ENCODE assay signal across 10 cellular contexts in genomic region chr13:106565127-106565775, GRCh38. TPM values are rescaled to one million over a fixed set of nuclear protein-coding genes. Genes with fewer than 3 reads are reported as not detected.
A peak's percentile ranks its signal among the peaks of the same experiment; 100 is the strongest.
DNase-seq lines count a peak whose midpoint lies in the region; ATAC-seq and TF ChIP-seq lines count a peak whose summit lies in the region.
"Had no signal": no experiment of that assay in that cellular context is flagged by ENCODE, and none has a peak within 500 bp of the region (broad histone marks: within the 10 kb centered on the region; RNA-seq: fewer than 3 reads in every experiment).

No MANE protein-coding gene starts in this region.

- no peaks in the 10 kb centered on the region for H3K36me3 ChIP-seq in iPS-20b (ENCODE audit: insufficient read depth, low read depth, low read length)
- no peaks in the 10 kb centered on the region for H3K36me3 ChIP-seq in gastroesophageal sphincter

- H3K9ac ChIP-seq in iPS-20b (ENCODE audit: low read depth, low read length), result peak overlapping the region; percentile 93; the same call in 1 of the 2 replicates

- H3K9me3 Mint-ChIP-seq in activated naive CD4-positive, alpha-beta T cell treated with anti-CD3 and anti-CD28 coated beads, Interleukin-2, amount 50 U/mL, for 24 hours, result no peaks in the 10 kb centered on the region
- no peaks in the 10 kb centered on the region for H3K9me3 Mint-ChIP-seq in WTC11
- H3K9me3 Mint-ChIP-seq in type B pancreatic cell, result no peaks in the 10 kb centered on the region

- TF ChIP-seq EP300 in gastroesophageal sphincter (IDR thresholded peaks at IDR 0.05), result no peak

- H3K27ac ChIP-seq in iPS-20b (ENCODE audit: low read length) (no peak overlapping the region), gastroesophageal sphincter (peak overlapping the region in 1 of 4 donors; percentile 98)

- H3K27me3 Mint-ChIP-seq in activated naive CD4-positive, alpha-beta T cell treated with anti-CD3 and anti-CD28 coated beads, Interleukin-2, amount 50 U/mL, for 24 hours, result no peaks in the 10 kb centered on the region
- H3K27me3 Mint-ChIP-seq in WTC11 (ENCODE audit: low read depth) (no peaks in the 10 kb centered on the region), type B pancreatic cell (no peaks in the 10 kb centered on the region)

- H3K4me3 Mint-ChIP-seq in activated naive CD4-positive, alpha-beta T cell treated with anti-CD3 and anti-CD28 coated beads, Interleukin-2, amount 50 U/mL, for 24 hours, result peak overlapping the region; percentile 98
- peak overlapping the region; percentile 99 for H3K4me3 Mint-ChIP-seq in WTC11
- peak overlapping the region; percentile 94 for H3K4me3 Mint-ChIP-seq in type B pancreatic cell

- DNase-seq in activated naive CD4-positive, alpha-beta T cell treated with anti-CD3 and anti-CD28 coated beads, Interleukin-2, amount 50 U/mL, for 16 hours, result no peak
- DNase-seq in WTC11 (ENCODE audit: low spot score) (no peak), type B pancreatic cell (ENCODE audit: extremely low spot score, unreplicated experiment) (no peak), NCI-H2196 treated with DMSO at 0.1 percent for 48 hours (lab: John Stamatoyannopoulos, UW; ENCODE audit: unreplicated experiment) (no peak)
- DNase-seq: amygdala, NCI-H526 treated with DMSO at 0.1 percent for 48 hours had no signal

- POLR2A ChIA-PET in WTC11 (lab: Charles Lee), result no interaction called here

- peaks cover 74% of the 10 kb centered on the region for H3K4me1 Mint-ChIP-seq in activated naive CD4-positive, alpha-beta T cell treated with anti-CD3 and anti-CD28 coated beads, Interleukin-2, amount 50 U/mL, for 24 hours
- H3K4me1 Mint-ChIP-seq in WTC11 (peaks cover 65% of the 10 kb centered on the region), type B pancreatic cell (ENCODE audit: unreplicated experiment) (peaks cover 52% of the 10 kb centered on the region)

- no peaks in the 10 kb centered on the region for H3K36me3 Mint-ChIP-seq in activated naive CD4-positive, alpha-beta T cell treated with anti-CD3 and anti-CD28 coated beads, Interleukin-2, amount 50 U/mL, for 24 hours
- H3K36me3 Mint-ChIP-seq in WTC11 (peaks cover 6% of the 10 kb centered on the region), type B pancreatic cell (peaks cover 8% of the 10 kb centered on the region)

- H3K27me3 ChIP-seq in iPS-20b (ENCODE audit: insufficient read depth, low read length) (no peaks in the 10 kb centered on the region), gastroesophageal sphincter (no peaks in the 10 kb centered on the region)

- 11 to 36% methylated on average over 4 of the region's 4 CpGs for WGBS in gastroesophageal sphincter (ENCODE audit: low coverage in 1 of 2), 2 donors

- H3K9me3 ChIP-seq in iPS-20b (ENCODE audit: insufficient read depth, low read depth, low read length), result no peaks in the 10 kb centered on the region
- H3K9me3 ChIP-seq in gastroesophageal sphincter, result no peaks in the 10 kb centered on the region

- TF ChIP-seq CTCF in WTC11 (IDR thresholded peaks at IDR 0.05), result no peak
- TF ChIP-seq CTCF in type B pancreatic cell (conservative IDR thresholded peaks at IDR 0.05), result no peak
- no peak for TF ChIP-seq CTCF in gastroesophageal sphincter (IDR thresholded peaks at IDR 0.05)

- H3K4me3 ChIP-seq in iPS-20b (ENCODE audit: low read length), result peak overlapping the region; percentile 90
- H3K4me3 ChIP-seq in gastroesophageal sphincter, result peak overlapping the region in 1 of 2 donors; percentile 91

- peaks cover 49% of the 10 kb centered on the region for H3K4me1 ChIP-seq in iPS-20b (ENCODE audit: insufficient read depth, low read length)
- peaks cover 22 to 75% (median 23%) of the 10 kb centered on the region in 3 donors for H3K4me1 ChIP-seq in gastroesophageal sphincter

- H3K27ac Mint-ChIP-seq in activated naive CD4-positive, alpha-beta T cell treated with anti-CD3 and anti-CD28 coated beads, Interleukin-2, amount 50 U/mL, for 24 hours, result peak overlapping the region; percentile 73
- H3K27ac Mint-ChIP-seq in WTC11, result peak overlapping the region; percentile 38
- H3K27ac Mint-ChIP-seq in type B pancreatic cell, result peak overlapping the region; percentile 96

- ATAC-seq in WTC11, result no peak
- ATAC-seq in HG03108 (IDR thresholded peaks at IDR 0.05; ENCODE audit: unreplicated experiment), result no peak
- no peak for ATAC-seq in gastroesophageal sphincter

- CTCF ChIA-PET in WTC11 (lab: Charles Lee), result interaction anchor here (0.5 to 2.9 kb wide), 4 partner anchors 11 to 354 kb away, joined by 3 to 13 read pairs (median 6); no protein-coding TSS in a partner anchor

- no peak for TF ChIP-seq POLR2A in gastroesophageal sphincter (IDR thresholded peaks at IDR 0.05)

TF ChIP-seq in WTC11, 78 proteins besides CTCF, POLR2A, EP300 and RAD21:
- no peak for TF ChIP-seq ZNF396 (CRISPR knock-in tag; IDR thresholded peaks at IDR 0.05; ENCODE audit: borderline replicate concordance)
- no peak for TF ChIP-seq IRF1 (CRISPR knock-in tag; IDR thresholded peaks at IDR 0.05)
- no peak for TF ChIP-seq RORB (CRISPR knock-in tag; IDR thresholded peaks at IDR 0.05)
- TF ChIP-seq ESRRA (CRISPR knock-in tag; IDR thresholded peaks at IDR 0.05; ENCODE audit: borderline replicate concordance), result no peak
- TF ChIP-seq ATF6 (CRISPR knock-in tag; IDR thresholded peaks at IDR 0.05), result no peak
- TF ChIP-seq CBFB (CRISPR knock-in tag; IDR thresholded peaks at IDR 0.05; ENCODE audit: low read depth), result no peak
- no peak for TF ChIP-seq NFATC4 (CRISPR knock-in tag; IDR thresholded peaks at IDR 0.05)

RNA-seq across cellular contexts. Expression of gene ARGLU1, which starts 2.7 kb away (rescaled TPM):
- total RNA-seq in WTC11 (2021) (115 to 130 TPM (median 125 TPM) in 3 replicates), type B pancreatic cell (ENCODE audit: low replicate concordance) (89.0 and 128 TPM in 2 replicates), gastroesophageal sphincter (100 to 1,000 TPM in 2 of 4 donors, 10 to 100 TPM in 2; 25.5 to 140 (median 73.5) TPM)

RNA-seq across cellular contexts. Expression of gene EFNB2, which starts 29.8 kb away (rescaled TPM):
- total RNA-seq in WTC11 (2021) (14.9 to 15.9 TPM (median 15.0 TPM) in 3 replicates), type B pancreatic cell (ENCODE audit: low replicate concordance) (48.6 and 67.1 TPM in 2 replicates), gastroesophageal sphincter (10 to 100 TPM; 13.7 to 39.7 (median 20.5) TPM)

Comparison
In these comparisons a context has a peak if more than half of its experiments do, and no peak if none do; other contexts are left out.
1. H3K27ac Mint-ChIP-seq: peak in every context shown above with its lines; median percentile 96 in type B pancreatic cell; 73 in activated naive CD4-positive, alpha-beta T cell treated with anti-CD3 and anti-CD28 coated beads, Interleukin-2, amount 50 U/mL, for 24 hours; 38 in WTC11.